8 cellular contexts compared by ENCODE assay signal in the genomic region with DNA sequence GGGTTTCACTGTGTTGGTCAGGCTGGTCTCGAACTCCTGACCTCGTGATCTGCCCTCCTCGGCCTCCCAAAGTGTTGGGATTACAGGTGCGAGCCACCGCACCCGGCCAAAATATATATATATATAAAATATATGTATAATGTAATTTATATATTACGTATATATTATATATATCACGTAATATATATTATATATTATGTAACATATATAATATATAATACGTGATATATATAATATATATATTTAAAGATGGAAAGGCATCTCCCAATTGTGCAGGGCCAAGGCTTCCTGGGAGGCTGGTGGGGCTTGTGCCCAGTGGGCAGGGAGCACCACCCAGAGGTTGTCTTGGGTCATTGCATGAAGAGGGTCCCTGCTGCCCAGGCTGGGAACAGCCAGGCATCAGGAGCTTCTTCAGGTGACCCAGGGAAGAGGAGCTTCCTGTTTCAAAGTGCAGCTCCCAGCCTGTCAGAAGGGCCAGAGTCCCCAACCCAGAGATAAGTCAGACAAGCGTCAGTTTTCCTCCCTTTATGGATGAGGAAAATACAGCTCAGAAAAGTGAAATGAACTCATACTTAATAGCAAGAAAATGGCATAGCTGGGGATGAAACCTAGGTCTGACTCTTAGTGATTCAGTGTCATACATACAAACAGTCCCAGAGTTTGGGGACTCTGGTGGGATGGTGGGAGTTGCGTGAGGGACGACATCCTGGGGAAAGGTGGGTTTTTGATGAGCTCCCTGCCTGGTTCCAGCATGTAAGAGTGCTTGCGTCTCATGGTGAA. TPM values are rescaled to one million over a fixed set of nuclear protein-coding genes. Genes with fewer than 3 reads are reported as not detected.
A peak's percentile ranks its signal among the peaks of the same experiment; 100 is the strongest.
DNase-seq lines count a peak whose midpoint lies in the region; ATAC-seq, FAIRE-seq and TF ChIP-seq lines count a peak whose summit lies in the region.

No MANE protein-coding gene starts in this region.

- no peak for TF ChIP-seq POLR2A in right lobe of liver (IDR thresholded peaks at IDR 0.05)

- H3K4me3 ChIP-seq in right lobe of liver = no peak overlapping the region

- no peaks in the 10 kb centered on the region for H3K27me3 Mint-ChIP-seq in activated B cell treated with CpG ODN at 0.5 μM for 24 hours

- FAIRE-seq in GM19239 (lab: Jason Lieb, UNC) = peak; percentile 73

- H3K9me3 Mint-ChIP-seq in activated B cell treated with CpG ODN at 0.5 μM for 24 hours = no peaks in the 10 kb centered on the region

- CTCF ChIA-PET in activated B cell treated with CpG ODN at 0.5 μM for 24 hours (lab: Charles Lee) = interaction anchor here (0.6 to 6.2 kb wide), 9 partner anchors 9 to 220 kb away, joined by 3 to 101 read pairs (median 3); no protein-coding TSS in a partner anchor

- H3K4me1 Mint-ChIP-seq in activated B cell treated with CpG ODN at 0.5 μM for 24 hours = peaks cover 5% of the 10 kb centered on the region

- peaks cover 0 to 38% (median 14%) of the 10 kb centered on the region in 4 donors for H3K4me1 ChIP-seq in right lobe of liver

- H3K27me3 ChIP-seq in right lobe of liver = no peaks in the 10 kb centered on the region

- H3K4me3 Mint-ChIP-seq in activated B cell treated with CpG ODN at 0.5 μM for 24 hours = no peak overlapping the region

- no peak for TF ChIP-seq CTCF in activated B cell treated with CpG ODN at 0.5 μM for 24 hours (IDR thresholded peaks at IDR 0.05)
- TF ChIP-seq CTCF in right lobe of liver (IDR thresholded peaks at IDR 0.05) = peak; percentile 59 to 83 (median 76)

- POLR2A ChIA-PET in activated B cell treated with CpG ODN at 0.5 μM for 24 hours (lab: Charles Lee) = interaction anchor here (0.7 to 1.1 kb wide), 2 partner anchors 67 to 590 kb away, joined by 3 read pairs; no protein-coding TSS in a partner anchor

- intact Hi-C loops in activated B cell treated with CpG ODN at 0.5 μM for 24 hours (cut with micrococcal nuclease) (loop anchor here (1.0 to 2.0 kb wide), 4 partner anchors 67 to 218 kb away; no protein-coding TSS in a partner anchor), right lobe of liver (cut with DNase I) (loop anchor here in 1 of 2 donors (10.0 kb wide), 1 partner anchor 72 kb away; no protein-coding TSS in a partner anchor)

- H3K27ac ChIP-seq in right lobe of liver = peak overlapping the region in 2 of 3 donors; percentile 39 to 85

- H3K9me3 ChIP-seq in right lobe of liver = no peaks in the 10 kb centered on the region

- H3K36me3 ChIP-seq in right lobe of liver = peaks cover 0 to 27% (median 15%) of the 10 kb centered on the region in 4 donors

- 64% methylated on average over 10 of the region's 13 CpGs for WGBS in right lobe of liver (ENCODE audit: insufficient coverage, low coverage, low lambda C conversion rate, missing lambda C conversion rate)

- no peak overlapping the region for H3K27ac Mint-ChIP-seq in activated B cell treated with CpG ODN at 0.5 μM for 24 hours

- peak; percentile 86 for DNase-seq in AG08395 (ENCODE audit: low spot score)
- peak; percentile 70 for DNase-seq in GM19239 (ENCODE audit: insufficient read length, low spot score)
- peak; percentile 41 to 74 for DNase-seq in NCI-H446 (lab: John Stamatoyannopoulos, UW)
- peak; percentile 27 for DNase-seq in activated B cell treated with CpG ODN at 0.5 μM for 24 hours
- DNase-seq in cerebellum (ENCODE audit: low spot score) = peak; percentile 16
- DNase-seq in right lobe of liver = peak; percentile 58 to 66 (median 61)
- DNase-seq in stimulated activated CD8-positive, alpha-beta memory T cell treated with anti-CD3 and anti-CD28 coated beads, Interleukin-4, amount 100 ng/mL, for 48 hours = peak; percentile 74

- peaks cover 29% of the 10 kb centered on the region for H3K36me3 Mint-ChIP-seq in activated B cell treated with CpG ODN at 0.5 μM for 24 hours (ENCODE audit: low read depth)

- ATAC-seq in activated B cell treated with CpG ODN at 0.5 μM for 24 hours (ENCODE audit: low read depth) (peak; percentile 97), right lobe of liver (peak; percentile 70 to 77 (median 74)), GM21526 (IDR thresholded peaks at IDR 0.05; ENCODE audit: low FRiP score, unreplicated experiment) (no peak)

RNA-seq across cellular contexts. Expression of gene UBE2Q1, which starts 12.0 kb away (rescaled TPM):
- total RNA-seq in activated B cell treated with CpG ODN at 0.5 μM for 24 hours (96.5 and 104 TPM in 2 replicates), cerebellum (15.2 TPM), right lobe of liver (10 to 100 TPM; 23.6 to 48.6 (median 33.1) TPM)

RNA-seq across cellular contexts. Expression of gene CHRNB2, which starts 21.1 kb away (rescaled TPM):
- total RNA-seq in activated B cell treated with CpG ODN at 0.5 μM for 24 hours (not detected in 2 replicates), cerebellum (16.2 TPM), right lobe of liver (under 1 TPM in 1 of 6 experiments, not detected in 5; 0.07 TPM)

RNA-seq across cellular contexts. Expression of gene SHE, which starts 44.2 kb away (rescaled TPM):
- 0.04 TPM in 1 of 2 replicates, not detected in the other for total RNA-seq in activated B cell treated with CpG ODN at 0.5 μM for 24 hours
- 2.8 TPM for total RNA-seq in cerebellum
- 1 to 10 TPM; 4.0 to 5.6 (median 4.7) TPM for total RNA-seq in right lobe of liver

RNA-seq across cellular contexts. Expression of gene TDRD10, which starts 44.4 kb away (rescaled TPM):
- total RNA-seq in activated B cell treated with CpG ODN at 0.5 μM for 24 hours = not detected in 2 replicates
- 0.82 TPM for total RNA-seq in cerebellum
- 1 to 10 TPM in 5 of 6 experiments, under 1 TPM in 1; 0.92 to 2.2 (median 1.4) TPM for total RNA-seq in right lobe of liver

Comparison
In these comparisons a context has a peak if more than half of its experiments do, and no peak if none do; other contexts are left out.
1. DNase-seq: peak in every context shown above with its lines; median percentile 86 in AG08395; 74 in stimulated activated CD8-positive, alpha-beta memory T cell treated with anti-CD3 and anti-CD28 coated beads, Interleukin-4, amount 100 ng/mL, for 48 hours; 70 in GM19239; 61 in right lobe of liver; 58 in NCI-H446; 27 in activated B cell treated with CpG ODN at 0.5 μM for 24 hours; 16 in cerebellum.
2. RNA of gene CHRNB2, which starts 21.1 kb away (total RNA-seq): 16.2 TPM in cerebellum (single experiment); not detected in activated B cell treated with CpG ODN at 0.5 μM for 24 hours and 0.07 TPM in right lobe of liver; every median in the first group is over 10 times any median in the second.